ENCODE assay signal across 17 cellular contexts in the genomic region with DNA sequence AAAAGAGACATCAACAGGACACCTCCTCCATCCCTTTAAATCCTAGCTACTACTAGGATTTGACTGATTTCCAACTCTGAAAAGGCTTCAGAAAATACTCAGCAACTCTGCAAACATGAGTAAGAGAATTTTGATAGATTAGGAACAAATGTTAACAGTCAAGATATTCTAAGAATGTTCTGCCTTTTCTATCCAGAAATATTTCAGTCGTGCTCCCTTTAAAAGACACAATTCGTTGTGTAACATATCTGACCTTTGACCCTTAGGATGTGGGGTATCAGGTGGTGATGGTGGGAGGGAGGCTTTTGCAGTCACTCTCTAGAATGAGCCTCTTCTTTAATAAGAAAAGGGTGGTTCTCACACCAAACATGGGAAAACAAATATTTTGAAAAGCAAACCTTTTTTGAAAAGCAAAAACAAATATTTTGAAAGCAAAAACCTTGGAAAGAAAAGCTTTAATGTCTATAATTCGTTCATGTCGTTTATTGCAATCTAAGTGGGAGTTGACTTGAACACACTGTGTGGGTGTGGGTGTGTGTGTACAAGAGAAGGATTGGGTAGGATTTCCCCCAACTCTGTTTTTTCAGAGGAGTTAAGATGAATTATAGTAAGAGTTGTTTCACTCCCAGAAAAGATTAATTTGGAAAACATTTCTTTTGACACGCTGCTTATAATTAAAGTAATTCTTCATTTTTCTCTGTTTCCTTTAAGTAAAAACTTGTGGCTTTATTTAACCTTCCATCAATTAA.
A peak's percentile ranks its signal among the peaks of the same experiment; 100 is the strongest.
DNase-seq lines count a peak whose midpoint lies in the region; ATAC-seq and TF ChIP-seq lines count a peak whose summit lies in the region.
"Had no signal": no experiment of that assay in that cellular context is flagged by ENCODE, and none has a peak within 500 bp of the region (broad histone marks: within the 10 kb centered on the region; RNA-seq: fewer than 3 reads in every experiment).

No MANE protein-coding gene starts in this region.

- WGBS in suprapubic skin, result 27% methylated on average over 5 of the region's 5 CpGs

- intact Hi-C loops in left lung (cut with DNase I), result no loop called here

- H3K4me3 ChIP-seq in HEK293 (ENCODE audit: low read depth, low read length) (no peak overlapping the region), choroid plexus epithelial cell (ENCODE audit: low read depth, low read length) (no peak overlapping the region), left lung (no peak overlapping the region), retinal pigment epithelial cell (ENCODE audit: low read length) (no peak overlapping the region), suprapubic skin (no peak overlapping the region)

- TF ChIP-seq CTCF in HEK293 (tag by site-specific recombination; IDR thresholded peaks at IDR 0.05), result no peak
- no peak for TF ChIP-seq CTCF in choroid plexus epithelial cell (conservative IDR thresholded peaks at IDR 0.05; ENCODE audit: low read depth, low read length)
- no peak for TF ChIP-seq CTCF in left lung (IDR thresholded peaks at IDR 0.05)
- no peak for TF ChIP-seq CTCF in retinal pigment epithelial cell (conservative IDR thresholded peaks at IDR 0.05; ENCODE audit: low read depth, low read length)
- TF ChIP-seq CTCF in suprapubic skin (IDR thresholded peaks at IDR 0.05), result no peak
- no peak for TF ChIP-seq CTCF in foreskin keratinocyte (conservative IDR thresholded peaks at IDR 0.05)

- ATAC-seq in left lung, result peak; percentile 33
- no peak for ATAC-seq in HG03469 (IDR thresholded peaks at IDR 0.05; ENCODE audit: unreplicated experiment)
- ATAC-seq in foreskin keratinocyte, result no peak
- ATAC-seq: Right ventricle myocardium inferior had no signal

- H3K27me3 ChIP-seq in left lung, result no peaks in the 10 kb centered on the region
- no peaks in the 10 kb centered on the region for H3K27me3 ChIP-seq in suprapubic skin
- H3K27me3 ChIP-seq in foreskin keratinocyte, result no peaks in the 10 kb centered on the region

- POLR2A ChIA-PET in HEK293 (lab: Yijun Ruan, JAX), result no interaction called here

- no peaks in the 10 kb centered on the region for H3K4me1 ChIP-seq in HEK293 (ENCODE audit: control insufficient read depth, insufficient read depth, low read length)
- H3K4me1 ChIP-seq in left lung, result peaks cover 0 to 6% of the 10 kb centered on the region in 2 donors
- no peaks in the 10 kb centered on the region for H3K4me1 ChIP-seq in suprapubic skin
- no peaks in the 10 kb centered on the region for H3K4me1 ChIP-seq in foreskin keratinocyte

- DNase-seq in choroid plexus epithelial cell (ENCODE audit: low read depth) (peak; percentile 63), left lung (no peak), retinal pigment epithelial cell (ENCODE audit: low read depth) (peak; percentile 7), Kasumi-1 (lab: John Stamatoyannopoulos, UW) (no peak), suprapubic skin (ENCODE audit: low spot score in 2 of 2) (no peak), foreskin keratinocyte (no peak)
- DNase-seq: AML-193; CD4-positive, alpha-beta T cell; DMS79 treated with DMSO at 0.1 percent for 48 hours; H9; KBM-7; NCI-H1048; NCI-H2107; NCI-H345 had no signal

- H3K27ac ChIP-seq in HEK293 (ENCODE audit: extremely low read depth, low read depth, low read length) (no peak overlapping the region), left lung (no peak overlapping the region), suprapubic skin (no peak overlapping the region), foreskin keratinocyte (no peak overlapping the region)

- no peak for TF ChIP-seq POLR2A in suprapubic skin (IDR thresholded peaks at IDR 0.05)

- CTCF ChIA-PET in HEK293 (lab: Yijun Ruan, JAX), result no interaction called here

- no peaks in the 10 kb centered on the region for H3K9me3 ChIP-seq in HEK293 (ENCODE audit: control insufficient read depth, insufficient read depth, low read depth, low read length)
- no peaks in the 10 kb centered on the region for H3K9me3 ChIP-seq in left lung
- H3K9me3 ChIP-seq in suprapubic skin, result no peaks in the 10 kb centered on the region

- TF ChIP-seq EP300 in suprapubic skin (IDR thresholded peaks at IDR 0.05), result no peak

- H3K36me3 ChIP-seq in HEK293 (ENCODE audit: control insufficient read depth in 2 of 2, insufficient read depth in 1 of 2, low read length in 2 of 2) (no peaks in the 10 kb centered on the region), left lung (no peaks in the 10 kb centered on the region), suprapubic skin (no peaks in the 10 kb centered on the region)

TF ChIP-seq in HEK293, 187 proteins besides CTCF, POLR2A, EP300 and RAD21:
- TF ChIP-seq ZNF585B (tag by site-specific recombination; IDR thresholded peaks at IDR 0.05) (no peak), ZFHX2 (tag by site-specific recombination; conservative IDR thresholded peaks at IDR 0.05) (peak; percentile 48), EGR2 (tag by site-specific recombination; IDR thresholded peaks at IDR 0.05; ENCODE audit: low read depth) (peak; percentile 43; the same call in 1 of the 2 replicates)

Comparison
In these comparisons a context has a peak if more than half of its experiments do, and no peak if none do; other contexts are left out.
1. DNase-seq: peak in choroid plexus epithelial cell (single experiment) and retinal pigment epithelial cell (single experiment); none in left lung (0 of 2), Kasumi-1 (0 of 2), suprapubic skin (0 of 2) and foreskin keratinocyte (0 of 2).